26 cellular contexts compared by ENCODE assay signal in the genomic region with DNA sequence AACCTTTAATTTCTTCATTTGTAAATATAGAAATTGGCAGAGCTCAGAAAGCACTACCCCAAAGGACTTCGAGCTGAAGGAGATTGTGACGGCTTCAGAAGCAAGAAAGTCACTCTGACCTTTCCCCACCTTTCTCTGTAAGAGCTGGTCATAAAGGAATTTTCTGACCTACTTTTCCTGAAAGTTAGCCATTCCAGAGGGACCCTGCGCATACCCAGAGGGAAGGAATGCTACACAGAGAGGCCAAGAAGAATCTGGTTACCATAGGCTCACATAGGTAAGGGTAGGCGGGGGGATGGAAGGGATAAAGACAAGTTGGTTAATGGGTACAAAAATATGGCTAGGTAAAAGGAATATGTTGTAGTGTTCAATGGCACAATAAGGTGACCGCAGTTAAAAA.
DNase-seq lines count a peak whose midpoint lies in the region; ATAC-seq, FAIRE-seq and TF ChIP-seq lines count a peak whose summit lies in the region.
"Had no signal": no experiment of that assay in that cellular context is flagged by ENCODE, and none has a peak within 500 bp of the region (broad histone marks: within the 10 kb centered on the region; RNA-seq: fewer than 3 reads in every experiment).

No MANE protein-coding gene starts in this region.

- no peak overlapping the region for H2AFZ ChIP-seq in GM23338

- H4K8ac ChIP-seq in mesendoderm (ENCODE audit: low read depth, low read length): no peak overlapping the region

- H3K9me2 ChIP-seq in GM23338 (ENCODE audit: insufficient read depth): no peaks in the 10 kb centered on the region

- H3K4me2 ChIP-seq in GM23338 (no peak overlapping the region), mesendoderm (ENCODE audit: low read length) (no peak overlapping the region)
- H3K4me2 ChIP-seq: BLaER1 had no signal

- no peak overlapping the region for H3K4me3 Mint-ChIP-seq in GM23338
- H3K4me3 Mint-ChIP-seq: CD14-positive monocyte; CD4-positive, alpha-beta memory T cell; CD8-positive, alpha-beta memory T cell had no signal

- H3K27ac ChIP-seq in GM23338 (ENCODE audit: low read depth) (no peak overlapping the region), mesendoderm (ENCODE audit: low read depth, low read length) (no peak overlapping the region), kidney (ENCODE audit: low read depth in 2 of 2, low read length in 2 of 2) (no peak overlapping the region), vagina (no peak overlapping the region)
- H3K27ac ChIP-seq: BLaER1 had no signal

- H3K9me3 ChIP-seq in kidney (ENCODE audit: control insufficient read depth in 1 of 2, low read length in 2 of 2) (no peaks in the 10 kb centered on the region), vagina (no peaks in the 10 kb centered on the region)
- H3K9me3 ChIP-seq: BE2C, BLaER1 had no signal

- H3F3A ChIP-seq in GM23338 (replicated peaks; ENCODE audit: low read depth): no peaks in the 10 kb centered on the region

- no peak for FAIRE-seq in kidney (lab: Jason Lieb, UNC)
- FAIRE-seq: A204.1, G401.6, GM12891, GM19239 had no signal

- no peak overlapping the region for H4K5ac ChIP-seq in mesendoderm (ENCODE audit: low read length)

- H3K4me3 ChIP-seq in GM23338 (no peak overlapping the region), mesendoderm (ENCODE audit: low read length) (no peak overlapping the region), kidney (ENCODE audit: low read length in 2 of 2) (no peak overlapping the region), vagina (no peak overlapping the region)
- H3K4me3 ChIP-seq: BLaER1 had no signal

- no peaks in the 10 kb centered on the region for H3K27me3 Mint-ChIP-seq in GM23338 (ENCODE audit: insufficient read depth, low read depth, poor library complexity)
- H3K27me3 Mint-ChIP-seq: CD4-positive, alpha-beta memory T cell; CD4-positive, CD25-positive, alpha-beta regulatory T cell; CD8-positive, alpha-beta memory T cell had no signal

- H3K9me3 Mint-ChIP-seq in GM23338: peaks cover 4% of the 10 kb centered on the region; the same call in 2 of the 3 replicates

- H3K36me3 ChIP-seq in GM23338 (ENCODE audit: insufficient read depth): no peaks in the 10 kb centered on the region
- no peaks in the 10 kb centered on the region for H3K36me3 ChIP-seq in mesendoderm (ENCODE audit: control insufficient read depth, insufficient read depth, low read length)
- no peaks in the 10 kb centered on the region for H3K36me3 ChIP-seq in kidney (ENCODE audit: control insufficient read depth in 1 of 2, insufficient read depth in 2 of 2, low read length in 2 of 2)
- H3K36me3 ChIP-seq in vagina: no peaks in the 10 kb centered on the region
- H3K36me3 ChIP-seq: BE2C, BLaER1 had no signal

- TF ChIP-seq CTCF in GM23338 (conservative IDR thresholded peaks at IDR 0.05; ENCODE audit: low read depth in 2 of 2) (no peak), kidney (IDR thresholded peaks at IDR 0.05; ENCODE audit: borderline replicate concordance, extremely low read depth, insufficient read depth) (no peak), vagina (IDR thresholded peaks at IDR 0.05) (no peak)

- H3K56ac ChIP-seq in mesendoderm (ENCODE audit: low read length): no peak overlapping the region

- H3K79me2 ChIP-seq in GM23338 (replicated peaks; ENCODE audit: insufficient read depth): no peaks in the 10 kb centered on the region
- no peaks in the 10 kb centered on the region for H3K79me2 ChIP-seq in mesendoderm (ENCODE audit: control insufficient read depth, insufficient read depth, low read length)

- DNase-seq in GM23338 (ENCODE audit: low spot score): peak; percentile 14
- DNase-seq in mesendoderm: peak; percentile 52
- no peak for DNase-seq in kidney
- DNase-seq in NCI-H446 (lab: John Stamatoyannopoulos, UW): no peak
- no peak for DNase-seq in vagina (ENCODE audit: extremely low spot score in 2 of 2)
- DNase-seq: 8988T; ACHN; BE2C; C1 segment of cervical spinal cord; CD4-positive, alpha-beta memory T cell; CD4-positive, CD25-positive, alpha-beta regulatory T cell; CD8-positive, alpha-beta memory T cell; COR-L47; DMS 273 treated with DMSO at 0.1 percent for 48 hours; DMS153; DMS53; DMS79; DND-41; EL; GF-D8 had no signal

- no peaks in the 10 kb centered on the region for H3K36me3 Mint-ChIP-seq in GM23338 (ENCODE audit: low read depth)
- H3K36me3 Mint-ChIP-seq: CD14-positive monocyte; CD4-positive, alpha-beta memory T cell; CD4-positive, CD25-positive, alpha-beta regulatory T cell; CD8-positive, alpha-beta memory T cell had no signal

- no peak overlapping the region for H3K27ac Mint-ChIP-seq in GM23338
- H3K27ac Mint-ChIP-seq: CD14-positive monocyte; CD4-positive, alpha-beta memory T cell; CD4-positive, CD25-positive, alpha-beta regulatory T cell had no signal

- H3K9ac ChIP-seq in mesendoderm (ENCODE audit: low read length) (no peak overlapping the region), kidney (ENCODE audit: low read length in 2 of 2) (no peak overlapping the region)
- H3K9ac ChIP-seq: BLaER1 had no signal

- no peaks in the 10 kb centered on the region for H3K27me3 ChIP-seq in GM23338 (ENCODE audit: insufficient read depth)
- no peaks in the 10 kb centered on the region for H3K27me3 ChIP-seq in mesendoderm (ENCODE audit: insufficient read depth, low read length, poor library complexity)
- H3K27me3 ChIP-seq in vagina: no peaks in the 10 kb centered on the region
- H3K27me3 ChIP-seq: BE2C, BLaER1 had no signal

- H3K79me1 ChIP-seq in mesendoderm (ENCODE audit: low read length): no peaks in the 10 kb centered on the region

- no peak for TF ChIP-seq POLR2A in vagina (IDR thresholded peaks at IDR 0.05)

- ATAC-seq in GM23338: no peak

- no peak overlapping the region for H2BK5ac ChIP-seq in mesendoderm (ENCODE audit: low read length)

- no peak overlapping the region for H2BK120ac ChIP-seq in mesendoderm (ENCODE audit: low read depth, low read length)

- H2BK15ac ChIP-seq in mesendoderm (replicated peaks; ENCODE audit: low read depth): no peak overlapping the region

- no peak overlapping the region for H3K4ac ChIP-seq in mesendoderm (ENCODE audit: low read depth, low read length)

- H3K18ac ChIP-seq in mesendoderm (ENCODE audit: low read length): no peak overlapping the region

- peaks cover 4% of the 10 kb centered on the region; the same call in 1 of the 3 replicates for H3K4me1 Mint-ChIP-seq in GM23338
- H3K4me1 Mint-ChIP-seq: CD14-positive monocyte; CD4-positive, alpha-beta memory T cell; CD4-positive, CD25-positive, alpha-beta regulatory T cell; CD8-positive, alpha-beta memory T cell had no signal

- no peaks in the 10 kb centered on the region for H4K20me1 ChIP-seq in GM23338 (replicated peaks; ENCODE audit: insufficient read depth)
- H4K20me1 ChIP-seq: BLaER1 had no signal

- WGBS in mesendoderm (ENCODE audit: extremely low coverage, insufficient coverage, low lambda C conversion rate): no CpG with 5 or more reads among the region's 5 CpGs

- peaks cover 7% of the 10 kb centered on the region; the same call in 1 of the 2 replicates for H3K4me1 ChIP-seq in GM23338 (ENCODE audit: insufficient read depth)
- H3K4me1 ChIP-seq in mesendoderm (ENCODE audit: control insufficient read depth, low read depth, low read length): no peaks in the 10 kb centered on the region
- no peaks in the 10 kb centered on the region for H3K4me1 ChIP-seq in kidney (ENCODE audit: control insufficient read depth in 1 of 2, insufficient read depth in 1 of 2, low read depth in 1 of 2, low read length in 2 of 2)
- H3K4me1 ChIP-seq in vagina: no peaks in the 10 kb centered on the region
- H3K4me1 ChIP-seq: BE2C, BLaER1 had no signal

- intact Hi-C loops in kidney (cut with DNase I) (no loop called here), vagina (cut with DNase I) (no loop called here)

- H2AK5ac ChIP-seq in mesendoderm (ENCODE audit: low read length): no peak overlapping the region

- no peak overlapping the region for H3K23ac ChIP-seq in mesendoderm (ENCODE audit: low read length)

TF ChIP-seq in GM23338, 12 proteins besides CTCF, POLR2A, EP300 and RAD21:
- TF ChIP-seq ZNF331 (CRISPR knock-in tag; IDR thresholded peaks at IDR 0.05; ENCODE audit: low read depth): no peak

Comparison
In these comparisons a context has a peak if more than half of its experiments do, and no peak if none do; other contexts are left out.
1. DNase-seq: peak in GM23338 (single experiment) and mesendoderm (single experiment); none in kidney (single experiment), NCI-H446 (0 of 2) and vagina (0 of 2).